8 cellular contexts compared by ENCODE assay signal in genomic region chr16:2968738-2969544, GRCh38. TPM values are rescaled to one million over a fixed set of nuclear protein-coding genes. Genes with fewer than 3 reads are reported as not detected.
DNase-seq lines count a peak whose midpoint lies in the region; ATAC-seq and TF ChIP-seq lines count a peak whose summit lies in the region.

TSS of gene PAQR4 (plus strand) at chr16:2969348. CDS start at chr16:2969675, 327 bp downstream.

- peaks cover 24% of the 10 kb centered on the region for H3K27me3 Mint-ChIP-seq in activated T-cell treated with anti-CD3 and anti-CD28 coated beads, Interleukin-2, amount 50 U/mL, for 72 hours (ENCODE audit: low read depth)

- TF ChIP-seq POLR2A in esophagus squamous epithelium (IDR thresholded peaks at IDR 0.05), result peak in 1 of 4 donors; percentile 35

- peaks cover 7 to 47% (median 33%) of the 10 kb centered on the region in 4 donors for H3K27me3 ChIP-seq in esophagus squamous epithelium

- DNase-seq in DMS53 treated with DMSO at 0.1 percent for 48 hours (lab: John Stamatoyannopoulos, UW; ENCODE audit: unreplicated experiment) (peak; percentile 70), esophagus squamous epithelium (lab: John Stamatoyannopoulos, UW) (no peak), myocyte (ENCODE audit: low read depth) (peak; percentile 86)
- peak; percentile 71 for DNase-seq in Jurkat, Clone E6-1 (ENCODE audit: low read depth, low spot score)
- DNase-seq in activated T-cell treated with anti-CD3 and anti-CD28 coated beads, Interleukin-2, amount 50 U/mL, for 72 hours, result peak; percentile 88 to 90
- DNase-seq in stimulated activated CD8-positive, alpha-beta memory T cell treated with anti-CD3 and anti-CD28 coated beads, Interleukin-7, amount 100 ng/mL, for 4 hours (ENCODE audit: low read depth in 2 of 2), result peak; percentile 33 to 70

- no peaks in the 10 kb centered on the region for H3K36me3 ChIP-seq in esophagus squamous epithelium

- no peak within 1 kb of the TSS for H3K27ac Mint-ChIP-seq in activated T-cell treated with anti-CD3 and anti-CD28 coated beads, Interleukin-2, amount 50 U/mL, for 72 hours

- no peaks in the 10 kb centered on the region for H3K9me3 ChIP-seq in esophagus squamous epithelium

- peak in 2 of 6 experiments; percentile 3 to 8 for TF ChIP-seq CTCF in esophagus squamous epithelium (IDR thresholded peaks at IDR 0.05)

- peak within 1 kb of the TSS; percentile 70 for H3K4me3 ChIP-seq in Jurkat, Clone E6-1 (ENCODE audit: low read length)
- peak within 1 kb of the TSS; percentile 58 to 81 (median 72) for H3K4me3 ChIP-seq in esophagus squamous epithelium

- WGBS in esophagus squamous epithelium, 2 donors, result 0% methylated on average over 5 of the region's 98 CpGs; no CpG with 5 or more reads in 1 of the 2 donors

- H3K4me1 ChIP-seq in esophagus squamous epithelium, result peaks cover 34 to 75% (median 51%) of the 10 kb centered on the region in 3 donors

- H3K4me3 Mint-ChIP-seq in activated T-cell treated with anti-CD3 and anti-CD28 coated beads, Interleukin-2, amount 50 U/mL, for 72 hours, result peak within 1 kb of the TSS; percentile 82 to 86

- no peaks in the 10 kb centered on the region for H3K9me3 Mint-ChIP-seq in activated T-cell treated with anti-CD3 and anti-CD28 coated beads, Interleukin-2, amount 50 U/mL, for 72 hours

- H3K4me1 Mint-ChIP-seq in activated T-cell treated with anti-CD3 and anti-CD28 coated beads, Interleukin-2, amount 50 U/mL, for 72 hours (ENCODE audit: low read depth), result peaks cover 31% of the 10 kb centered on the region

- peak within 1 kb of the TSS; percentile 59 to 85 (median 70) for H3K27ac ChIP-seq in esophagus squamous epithelium

- peaks cover 3 to 10% of the 10 kb centered on the region in 2 donors for H3K36me3 Mint-ChIP-seq in activated T-cell treated with anti-CD3 and anti-CD28 coated beads, Interleukin-2, amount 50 U/mL, for 72 hours (ENCODE audit: insufficient read depth in 2 of 2)

- intact Hi-C loops in esophagus squamous epithelium (cut with DNase I), result no loop called here

- ATAC-seq in GM21619 (IDR thresholded peaks at IDR 0.05; ENCODE audit: unreplicated experiment), result peak; percentile 66
- ATAC-seq in activated T-cell treated with anti-CD3 and anti-CD28 coated beads, Interleukin-2, amount 50 U/mL, for 72 hours (replicated peaks in 1 of 2), result peak; percentile 79 to 80

TF ChIP-seq in PFSK-1, 5 proteins besides CTCF, POLR2A, EP300 and RAD21:
- TF ChIP-seq POLR2AphosphoS5 (IDR thresholded peaks at IDR 0.05; ENCODE audit: low read depth, low read length) (no peak; the same call in 1 of the 2 replicates), FOXP2 (optimal IDR thresholded peaks at IDR 0.05; ENCODE audit: borderline replicate concordance, extremely low read depth, extremely low read length, insufficient read depth) (no peak), TAF1 (IDR thresholded peaks at IDR 0.05; ENCODE audit: borderline replicate concordance, insufficient read depth, low read length) (peak; percentile 43), REST (IDR thresholded peaks at IDR 0.05; ENCODE audit: insufficient read depth in 1 of 2, low read depth in 2 of 2, low read length in 2 of 2) (peak; percentile 99 to 100), SIN3A (IDR thresholded peaks at IDR 0.05; ENCODE audit: borderline replicate concordance, insufficient read depth, low read length) (peak; percentile 93; the same call in 1 of the 2 replicates)

RNA-seq across cellular contexts. Expression of gene PAQR4, which starts in this region (rescaled TPM):
- 33.2 TPM for polyA plus RNA-seq in Jurkat, Clone E6-1 (2012; ENCODE audit: insufficient read depth, insufficient read length)
- polyA plus RNA-seq in PFSK-1 (2012; ENCODE audit: insufficient read length, low read depth), result 12.5 TPM
- 10 to 100 TPM; 31.9 to 40.0 TPM for total RNA-seq in activated T-cell treated with anti-CD3 and anti-CD28 coated beads, Interleukin-2, amount 50 U/mL, for 72 hours
- total RNA-seq in esophagus squamous epithelium (10 to 100 TPM in 1 of 4 donors, 1 to 10 TPM in 3; 2.9 to 18.8 (median 8.0) TPM), myocyte (14.6 and 18.0 TPM in 2 replicates)
- 23.0 TPM for polyA plus RNA-seq in myocyte (2012)
